Comparison of ENCODE assay signal across 32 cellular contexts in the genomic region with DNA sequence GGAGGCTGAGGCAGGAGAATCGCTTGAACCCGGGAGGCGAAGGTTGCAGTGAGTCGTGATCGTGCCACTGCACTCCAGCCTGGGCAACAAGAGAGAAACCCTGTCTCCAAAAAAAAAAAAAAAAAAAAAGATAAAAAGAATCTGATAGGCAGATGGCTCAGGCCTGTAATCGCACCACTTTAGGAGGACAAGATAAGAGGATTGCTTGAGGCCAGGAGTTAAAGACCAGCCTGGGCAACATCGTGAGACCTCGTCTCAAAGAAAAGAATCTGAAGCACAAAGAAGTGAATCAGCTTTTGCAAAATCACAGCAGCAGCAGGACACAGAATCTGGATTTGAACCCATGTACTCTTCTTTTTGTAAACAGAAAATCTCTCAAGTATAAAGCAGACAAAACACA.
"Had no signal": no experiment of that assay in that cellular context is flagged by ENCODE, and none has a peak within 500 bp of the region (broad histone marks: within the 10 kb centered on the region; RNA-seq: fewer than 3 reads in every experiment).

No MANE protein-coding gene starts in this region.

- H3K9me3 Mint-ChIP-seq: activated CD4-positive, alpha-beta memory T cell treated with anti-CD3 and anti-CD28 coated beads, Interleukin-2, amount 10 ng/mL, durations not matched to agents 7 days and 5 days; activated CD4-positive, alpha-beta T cell treated with anti-CD3 and anti-CD28 coated beads, Interleukin-2, amount 10 ng/mL, durations not matched to agents 7 days and 5 days; activated T-helper 1 cell treated with anti-CD3 and anti-CD28 coated beads, Interleukin-12 subunit alpha, Interleukin-12 subunit beta, Interleukin-2, Interleukin-4 antibody, amounts not matched to agents 30 ng/mL and 10 ng/mL and 1 ng/mL, durations not matched to agents 14 hours and 24 hours and 36 hours; brain; mesothelial cell of epicardium; naive thymus-derived CD4-positive, alpha-beta T cell; stimulated activated naive CD8-positive, alpha-beta T cell treated with anti-CD3 and anti-CD28 coated beads, Interleukin-15, amount 100 ng/mL, for 72 hours had no signal

- H3K27ac ChIP-seq: ascending aorta, cardiac muscle cell, coronary artery, dorsolateral prefrontal cortex, gastrocnemius medialis, left ventricle myocardium inferior, pancreas, prostate gland, skin epidermis, upper lobe of right lung, VCaP had no signal

- H3K4me3 ChIP-seq: ascending aorta, cardiac muscle cell, coronary artery, dorsolateral prefrontal cortex, gastrocnemius medialis, left ventricle myocardium inferior, lung, pancreas, prostate gland, skin epidermis, upper lobe of right lung had no signal

- ATAC-seq: activated CD4-positive, CD25-positive, alpha-beta regulatory T cell treated with anti-CD3 and anti-CD28 coated beads, Interleukin-2, amount 50 U/mL, for 24 hours; gastrocnemius medialis; naive thymus-derived CD4-positive, alpha-beta T cell; pancreas; sciatic nerve; stimulated activated naive CD8-positive, alpha-beta T cell treated with anti-CD3 and anti-CD28 coated beads, Interleukin-15, amount 100 ng/mL, for 72 hours; upper lobe of right lung had no signal

- H3K27me3 Mint-ChIP-seq: activated CD4-positive, alpha-beta memory T cell treated with anti-CD3 and anti-CD28 coated beads, Interleukin-2, amount 10 ng/mL, durations not matched to agents 7 days and 5 days; activated CD4-positive, alpha-beta T cell treated with anti-CD3 and anti-CD28 coated beads, Interleukin-2, amount 10 ng/mL, durations not matched to agents 7 days and 5 days; brain; naive thymus-derived CD4-positive, alpha-beta T cell; stimulated activated naive CD8-positive, alpha-beta T cell treated with anti-CD3 and anti-CD28 coated beads, Interleukin-15, amount 100 ng/mL, for 72 hours had no signal

- H3K4me3 Mint-ChIP-seq: activated CD4-positive, alpha-beta memory T cell treated with anti-CD3 and anti-CD28 coated beads, Interleukin-2, amount 10 ng/mL, durations not matched to agents 7 days and 5 days; activated CD4-positive, alpha-beta T cell treated with anti-CD3 and anti-CD28 coated beads, Interleukin-2, amount 10 ng/mL, durations not matched to agents 7 days and 5 days; activated T-helper 1 cell treated with anti-CD3 and anti-CD28 coated beads, Interleukin-12 subunit alpha, Interleukin-12 subunit beta, Interleukin-2, Interleukin-4 antibody, amounts not matched to agents 30 ng/mL and 10 ng/mL and 1 ng/mL, durations not matched to agents 14 hours and 24 hours and 36 hours; mesothelial cell of epicardium; naive thymus-derived CD4-positive, alpha-beta T cell; stimulated activated naive CD8-positive, alpha-beta T cell treated with anti-CD3 and anti-CD28 coated beads, Interleukin-15, amount 100 ng/mL, for 72 hours had no signal

- DNase-seq: activated CD4-positive, alpha-beta memory T cell treated with anti-CD3 and anti-CD28 coated beads, Interleukin-2, amount 10 ng/mL, durations not matched to agents 7 days and 5 days; activated CD4-positive, alpha-beta T cell treated with anti-CD3 and anti-CD28 coated beads, Interleukin-2, amount 10 ng/mL, durations not matched to agents 7 days and 5 days; activated gamma-delta T cell; activated naive CD4-positive, alpha-beta T cell treated with anti-CD3 and anti-CD28 coated beads, Interleukin-2, amount 50 U/mL, for 16 hours; activated T-cell treated with anti-CD3 and anti-CD28 coated beads for 4 hours; dorsolateral prefrontal cortex; effector memory CD4-positive, alpha-beta T cell; gastrocnemius medialis; glutamatergic neuron; left ventricle myocardium inferior; naive thymus-derived CD4-positive, alpha-beta T cell; nucleus accumbens; pancreas; retina; stimulated activated CD4-positive, alpha-beta T cell treated with anti-CD3 and anti-CD28 coated beads, Interleukin-12 subunit alpha, Interleukin-12 subunit beta, amount 100 ng/mL, for 4 hours; stimulated activated CD4-positive, alpha-beta T cell treated with anti-CD3 and anti-CD28 coated beads, Interleukin-4, amount 100 ng/mL, for 1 hour; stimulated activated naive CD8-positive, alpha-beta T cell treated with anti-CD3 and anti-CD28 coated beads, Interleukin-15, amount 100 ng/mL, for 72 hours; substantia nigra; T-helper 1 cell; upper lobe of right lung had no signal

- H3K4me1 ChIP-seq: ascending aorta, gastrocnemius medialis, pancreas, prostate gland, upper lobe of right lung had no signal

- H3K27me3 ChIP-seq: ascending aorta, cardiac muscle cell, dorsolateral prefrontal cortex, gastrocnemius medialis, pancreas, upper lobe of right lung had no signal

- H3K27ac Mint-ChIP-seq: activated CD4-positive, alpha-beta memory T cell treated with anti-CD3 and anti-CD28 coated beads, Interleukin-2, amount 10 ng/mL, durations not matched to agents 7 days and 5 days; activated CD4-positive, alpha-beta T cell treated with anti-CD3 and anti-CD28 coated beads, Interleukin-2, amount 10 ng/mL, durations not matched to agents 7 days and 5 days; mesothelial cell of epicardium had no signal
